ENCODE assay signal across 2 cellular contexts in the genomic region with DNA sequence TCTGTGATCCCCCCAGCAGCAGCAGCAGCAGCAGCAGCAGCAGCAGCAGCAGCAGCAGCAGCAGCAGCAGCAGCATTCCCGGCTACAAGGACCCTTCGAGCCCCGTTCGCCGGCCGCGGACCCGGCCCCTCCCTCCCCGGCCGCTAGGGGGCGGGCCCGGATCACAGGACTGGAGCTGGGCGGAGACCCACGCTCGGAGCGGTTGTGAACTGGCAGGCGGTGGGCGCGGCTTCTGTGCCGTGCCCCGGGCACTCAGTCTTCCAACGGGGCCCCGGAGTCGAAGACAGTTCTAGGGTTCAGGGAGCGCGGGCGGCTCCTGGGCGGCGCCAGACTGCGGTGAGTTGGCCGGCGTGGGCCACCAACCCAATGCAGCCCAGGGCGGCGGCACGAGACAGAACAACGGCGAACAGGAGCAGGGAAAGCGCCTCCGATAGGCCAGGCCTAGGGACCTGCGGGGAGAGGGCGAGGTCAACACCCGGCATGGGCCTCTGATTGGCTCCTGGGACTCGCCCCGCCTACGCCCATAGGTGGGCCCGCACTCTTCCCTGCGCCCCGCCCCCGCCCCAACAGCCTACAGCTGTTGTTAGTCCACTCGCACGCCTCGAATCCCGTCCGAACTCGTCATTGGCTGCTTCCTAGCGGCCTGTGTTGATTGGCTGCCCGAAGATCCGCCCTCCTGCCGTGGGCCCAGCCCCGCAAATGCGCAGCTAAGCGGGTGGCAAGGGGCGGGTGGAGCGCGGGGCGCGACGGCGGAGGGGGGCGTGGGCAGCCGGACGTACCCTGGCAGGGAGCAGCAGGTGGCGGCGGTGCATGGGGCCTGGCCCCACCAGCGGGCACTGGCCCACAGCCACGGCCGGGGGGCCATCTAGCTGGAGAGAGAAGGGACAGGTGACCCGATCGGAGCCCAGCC.
TF ChIP-seq lines count a peak whose summit lies in the region.

No MANE protein-coding gene starts in this region.

TF ChIP-seq in A549, 52 proteins besides CTCF, POLR2A, EP300 and RAD21 (continued from another document and continues in another):
- TF ChIP-seq, protein P1, sequence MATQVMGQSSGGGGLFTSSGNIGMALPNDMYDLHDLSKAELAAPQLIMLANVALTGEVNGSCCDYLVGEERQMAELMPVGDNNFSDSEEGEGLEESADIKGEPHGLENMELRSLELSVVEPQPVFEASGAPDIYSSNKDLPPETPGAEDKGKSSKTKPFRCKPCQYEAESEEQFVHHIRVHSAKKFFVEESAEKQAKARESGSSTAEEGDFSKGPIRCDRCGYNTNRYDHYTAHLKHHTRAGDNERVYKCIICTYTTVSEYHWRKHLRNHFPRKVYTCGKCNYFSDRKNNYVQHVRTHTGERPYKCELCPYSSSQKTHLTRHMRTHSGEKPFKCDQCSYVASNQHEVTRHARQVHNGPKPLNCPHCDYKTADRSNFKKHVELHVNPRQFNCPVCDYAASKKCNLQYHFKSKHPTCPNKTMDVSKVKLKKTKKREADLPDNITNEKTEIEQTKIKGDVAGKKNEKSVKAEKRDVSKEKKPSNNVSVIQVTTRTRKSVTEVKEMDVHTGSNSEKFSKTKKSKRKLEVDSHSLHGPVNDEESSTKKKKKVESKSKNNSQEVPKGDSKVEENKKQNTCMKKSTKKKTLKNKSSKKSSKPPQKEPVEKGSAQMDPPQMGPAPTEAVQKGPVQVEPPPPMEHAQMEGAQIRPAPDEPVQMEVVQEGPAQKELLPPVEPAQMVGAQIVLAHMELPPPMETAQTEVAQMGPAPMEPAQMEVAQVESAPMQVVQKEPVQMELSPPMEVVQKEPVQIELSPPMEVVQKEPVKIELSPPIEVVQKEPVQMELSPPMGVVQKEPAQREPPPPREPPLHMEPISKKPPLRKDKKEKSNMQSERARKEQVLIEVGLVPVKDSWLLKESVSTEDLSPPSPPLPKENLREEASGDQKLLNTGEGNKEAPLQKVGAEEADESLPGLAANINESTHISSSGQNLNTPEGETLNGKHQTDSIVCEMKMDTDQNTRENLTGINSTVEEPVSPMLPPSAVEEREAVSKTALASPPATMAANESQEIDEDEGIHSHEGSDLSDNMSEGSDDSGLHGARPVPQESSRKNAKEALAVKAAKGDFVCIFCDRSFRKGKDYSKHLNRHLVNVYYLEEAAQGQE (IDR thresholded peaks at IDR 0.05), result peak; percentile 40; the same call in 1 of the 2 replicates
- TF ChIP-seq RFX5 (IDR thresholded peaks at IDR 0.05) (peak; percentile 79), CHD2 (IDR thresholded peaks at IDR 0.05; ENCODE audit: low read length, partially characterized antibody) (no peak), ESRRA (IDR thresholded peaks at IDR 0.05; ENCODE audit: borderline replicate concordance, low read length) (no peak), JUN (IDR thresholded peaks at IDR 0.05) (peak; percentile 79 to 96), BHLHE40 (IDR thresholded peaks at IDR 0.05; ENCODE audit: low read depth, low read length) (peak; percentile 48), SREBF2 (IDR thresholded peaks at IDR 0.05) (no peak), KDM5A (IDR thresholded peaks at IDR 0.05) (0 out of 2 replicates have a peak, but pooled peaks have one; percentile 6), TP53 (CRISPR knock-in tag; IDR thresholded peaks at IDR 0.05) (peak; percentile 66; the same call in 1 of the 2 replicates), NR3C1 (IDR thresholded peaks at IDR 0.05) (no peak), ZNF302 (CRISPR knock-in tag; IDR thresholded peaks at IDR 0.05) (no peak), NFE2L2 (conservative IDR thresholded peaks at IDR 0.05; ENCODE audit: low read length) (no peak), GATA3 (IDR thresholded peaks at IDR 0.05; ENCODE audit: borderline replicate concordance) (no peak; the same call in none of the 2 replicates), TFCP2L1 (CRISPR knock-in tag; IDR thresholded peaks at IDR 0.05) (peak; percentile 92), CHD4 (IDR thresholded peaks at IDR 0.05; ENCODE audit: borderline replicate concordance) (no peak), KDM1A (IDR thresholded peaks at IDR 0.05; ENCODE audit: low read depth) (no peak), CBX8 (IDR thresholded peaks at IDR 0.05) (no peak)
- TF ChIP-seq, protein P2, sequence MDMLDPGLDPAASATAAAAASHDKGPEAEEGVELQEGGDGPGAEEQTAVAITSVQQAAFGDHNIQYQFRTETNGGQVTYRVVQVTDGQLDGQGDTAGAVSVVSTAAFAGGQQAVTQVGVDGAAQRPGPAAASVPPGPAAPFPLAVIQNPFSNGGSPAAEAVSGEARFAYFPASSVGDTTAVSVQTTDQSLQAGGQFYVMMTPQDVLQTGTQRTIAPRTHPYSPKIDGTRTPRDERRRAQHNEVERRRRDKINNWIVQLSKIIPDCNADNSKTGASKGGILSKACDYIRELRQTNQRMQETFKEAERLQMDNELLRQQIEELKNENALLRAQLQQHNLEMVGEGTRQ (IDR thresholded peaks at IDR 0.05), result peak; percentile 21; the same call in 1 of the 2 replicates
- TF ChIP-seq, protein P3, sequence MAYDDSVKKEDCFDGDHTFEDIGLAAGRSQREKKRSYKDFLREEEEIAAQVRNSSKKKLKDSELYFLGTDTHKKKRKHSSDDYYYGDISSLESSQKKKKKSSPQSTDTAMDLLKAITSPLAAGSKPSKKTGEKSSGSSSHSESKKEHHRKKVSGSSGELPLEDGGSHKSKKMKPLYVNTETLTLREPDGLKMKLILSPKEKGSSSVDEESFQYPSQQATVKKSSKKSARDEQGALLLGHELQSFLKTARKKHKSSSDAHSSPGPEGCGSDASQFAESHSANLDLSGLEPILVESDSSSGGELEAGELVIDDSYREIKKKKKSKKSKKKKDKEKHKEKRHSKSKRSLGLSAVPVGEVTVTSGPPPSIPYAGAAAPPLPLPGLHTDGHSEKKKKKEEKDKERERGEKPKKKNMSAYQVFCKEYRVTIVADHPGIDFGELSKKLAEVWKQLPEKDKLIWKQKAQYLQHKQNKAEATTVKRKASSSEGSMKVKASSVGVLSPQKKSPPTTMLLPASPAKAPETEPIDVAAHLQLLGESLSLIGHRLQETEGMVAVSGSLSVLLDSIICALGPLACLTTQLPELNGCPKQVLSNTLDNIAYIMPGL (CRISPR knock-in tag; IDR thresholded peaks at IDR 0.05; ENCODE audit: borderline replicate concordance), result peak; percentile 47; the same call in 1 of the 2 replicates
- TF ChIP-seq, protein P4, sequence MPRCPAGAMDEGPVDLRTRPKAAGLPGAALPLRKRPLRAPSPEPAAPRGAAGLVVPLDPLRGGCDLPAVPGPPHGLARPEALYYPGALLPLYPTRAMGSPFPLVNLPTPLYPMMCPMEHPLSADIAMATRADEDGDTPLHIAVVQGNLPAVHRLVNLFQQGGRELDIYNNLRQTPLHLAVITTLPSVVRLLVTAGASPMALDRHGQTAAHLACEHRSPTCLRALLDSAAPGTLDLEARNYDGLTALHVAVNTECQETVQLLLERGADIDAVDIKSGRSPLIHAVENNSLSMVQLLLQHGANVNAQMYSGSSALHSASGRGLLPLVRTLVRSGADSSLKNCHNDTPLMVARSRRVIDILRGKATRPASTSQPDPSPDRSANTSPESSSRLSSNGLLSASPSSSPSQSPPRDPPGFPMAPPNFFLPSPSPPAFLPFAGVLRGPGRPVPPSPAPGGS (IDR thresholded peaks at IDR 0.05), result peak; percentile 63; the same call in 1 of the 3 replicates
- TF ChIP-seq, protein P5, sequence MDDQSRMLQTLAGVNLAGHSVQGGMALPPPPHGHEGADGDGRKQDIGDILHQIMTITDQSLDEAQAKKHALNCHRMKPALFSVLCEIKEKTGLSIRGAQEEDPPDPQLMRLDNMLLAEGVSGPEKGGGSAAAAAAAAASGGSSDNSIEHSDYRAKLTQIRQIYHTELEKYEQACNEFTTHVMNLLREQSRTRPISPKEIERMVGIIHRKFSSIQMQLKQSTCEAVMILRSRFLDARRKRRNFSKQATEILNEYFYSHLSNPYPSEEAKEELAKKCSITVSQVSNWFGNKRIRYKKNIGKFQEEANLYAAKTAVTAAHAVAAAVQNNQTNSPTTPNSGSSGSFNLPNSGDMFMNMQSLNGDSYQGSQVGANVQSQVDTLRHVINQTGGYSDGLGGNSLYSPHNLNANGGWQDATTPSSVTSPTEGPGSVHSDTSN (IDR thresholded peaks at IDR 0.05), result peak; percentile 86

TF ChIP-seq in WTC11, 78 proteins besides CTCF, POLR2A, EP300 and RAD21 (continued from another document and continues in another):
- TF ChIP-seq, protein P6, sequence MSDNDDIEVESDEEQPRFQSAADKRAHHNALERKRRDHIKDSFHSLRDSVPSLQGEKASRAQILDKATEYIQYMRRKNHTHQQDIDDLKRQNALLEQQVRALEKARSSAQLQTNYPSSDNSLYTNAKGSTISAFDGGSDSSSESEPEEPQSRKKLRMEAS (CRISPR knock-in tag; IDR thresholded peaks at IDR 0.05), result peak; percentile 73
- no peak; the same call in 1 of the 2 replicates for TF ChIP-seq GABPB1 (CRISPR knock-in tag; IDR thresholded peaks at IDR 0.05)
- TF ChIP-seq, protein P7, sequence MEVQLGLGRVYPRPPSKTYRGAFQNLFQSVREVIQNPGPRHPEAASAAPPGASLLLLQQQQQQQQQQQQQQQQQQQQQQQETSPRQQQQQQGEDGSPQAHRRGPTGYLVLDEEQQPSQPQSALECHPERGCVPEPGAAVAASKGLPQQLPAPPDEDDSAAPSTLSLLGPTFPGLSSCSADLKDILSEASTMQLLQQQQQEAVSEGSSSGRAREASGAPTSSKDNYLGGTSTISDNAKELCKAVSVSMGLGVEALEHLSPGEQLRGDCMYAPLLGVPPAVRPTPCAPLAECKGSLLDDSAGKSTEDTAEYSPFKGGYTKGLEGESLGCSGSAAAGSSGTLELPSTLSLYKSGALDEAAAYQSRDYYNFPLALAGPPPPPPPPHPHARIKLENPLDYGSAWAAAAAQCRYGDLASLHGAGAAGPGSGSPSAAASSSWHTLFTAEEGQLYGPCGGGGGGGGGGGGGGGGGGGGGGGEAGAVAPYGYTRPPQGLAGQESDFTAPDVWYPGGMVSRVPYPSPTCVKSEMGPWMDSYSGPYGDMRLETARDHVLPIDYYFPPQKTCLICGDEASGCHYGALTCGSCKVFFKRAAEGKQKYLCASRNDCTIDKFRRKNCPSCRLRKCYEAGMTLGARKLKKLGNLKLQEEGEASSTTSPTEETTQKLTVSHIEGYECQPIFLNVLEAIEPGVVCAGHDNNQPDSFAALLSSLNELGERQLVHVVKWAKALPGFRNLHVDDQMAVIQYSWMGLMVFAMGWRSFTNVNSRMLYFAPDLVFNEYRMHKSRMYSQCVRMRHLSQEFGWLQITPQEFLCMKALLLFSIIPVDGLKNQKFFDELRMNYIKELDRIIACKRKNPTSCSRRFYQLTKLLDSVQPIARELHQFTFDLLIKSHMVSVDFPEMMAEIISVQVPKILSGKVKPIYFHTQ (CRISPR knock-in tag; IDR thresholded peaks at IDR 0.05), result no peak; the same call in 1 of the 2 replicates
- 0 out of 2 replicates have a peak, but pooled peaks have one; percentile 47 for TF ChIP-seq SMAD3 (CRISPR knock-in tag; IDR thresholded peaks at IDR 0.05; ENCODE audit: borderline replicate concordance)
- TF ChIP-seq ZNF416 (CRISPR knock-in tag; IDR thresholded peaks at IDR 0.05), result no peak
- TF ChIP-seq, protein P8, sequence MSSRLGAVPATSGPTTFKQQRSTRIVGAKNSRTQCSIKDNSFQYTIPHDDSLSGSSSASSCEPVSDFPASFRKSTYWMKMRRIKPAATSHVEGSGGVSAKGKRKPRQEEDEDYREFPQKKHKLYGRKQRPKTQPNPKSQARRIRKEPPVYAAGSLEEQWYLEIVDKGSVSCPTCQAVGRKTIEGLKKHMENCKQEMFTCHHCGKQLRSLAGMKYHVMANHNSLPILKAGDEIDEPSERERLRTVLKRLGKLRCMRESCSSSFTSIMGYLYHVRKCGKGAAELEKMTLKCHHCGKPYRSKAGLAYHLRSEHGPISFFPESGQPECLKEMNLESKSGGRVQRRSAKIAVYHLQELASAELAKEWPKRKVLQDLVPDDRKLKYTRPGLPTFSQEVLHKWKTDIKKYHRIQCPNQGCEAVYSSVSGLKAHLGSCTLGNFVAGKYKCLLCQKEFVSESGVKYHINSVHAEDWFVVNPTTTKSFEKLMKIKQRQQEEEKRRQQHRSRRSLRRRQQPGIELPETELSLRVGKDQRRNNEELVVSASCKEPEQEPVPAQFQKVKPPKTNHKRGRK (CRISPR knock-in tag; IDR thresholded peaks at IDR 0.05; ENCODE audit: borderline replicate concordance), result no peak
- TF ChIP-seq, protein P9, sequence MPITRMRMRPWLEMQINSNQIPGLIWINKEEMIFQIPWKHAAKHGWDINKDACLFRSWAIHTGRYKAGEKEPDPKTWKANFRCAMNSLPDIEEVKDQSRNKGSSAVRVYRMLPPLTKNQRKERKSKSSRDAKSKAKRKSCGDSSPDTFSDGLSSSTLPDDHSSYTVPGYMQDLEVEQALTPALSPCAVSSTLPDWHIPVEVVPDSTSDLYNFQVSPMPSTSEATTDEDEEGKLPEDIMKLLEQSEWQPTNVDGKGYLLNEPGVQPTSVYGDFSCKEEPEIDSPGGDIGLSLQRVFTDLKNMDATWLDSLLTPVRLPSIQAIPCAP (CRISPR knock-in tag; IDR thresholded peaks at IDR 0.05), result 0 out of 2 replicates have a peak, but pooled peaks have one; percentile 6
- no peak; the same call in 1 of the 2 replicates for TF ChIP-seq FOXP1 (CRISPR knock-in tag; IDR thresholded peaks at IDR 0.05; ENCODE audit: borderline replicate concordance)
- TF ChIP-seq CBFB (CRISPR knock-in tag; IDR thresholded peaks at IDR 0.05; ENCODE audit: low read depth), result peak; percentile 50; the same call in 1 of the 2 replicates
- 0 out of 2 replicates have a peak, but pooled peaks have one; percentile 14 for TF ChIP-seq MYBL2 (CRISPR knock-in tag; IDR thresholded peaks at IDR 0.05)
- TF ChIP-seq MXD4 (CRISPR knock-in tag; IDR thresholded peaks at IDR 0.05; ENCODE audit: borderline replicate concordance), result no peak
- TF ChIP-seq, protein P10, sequence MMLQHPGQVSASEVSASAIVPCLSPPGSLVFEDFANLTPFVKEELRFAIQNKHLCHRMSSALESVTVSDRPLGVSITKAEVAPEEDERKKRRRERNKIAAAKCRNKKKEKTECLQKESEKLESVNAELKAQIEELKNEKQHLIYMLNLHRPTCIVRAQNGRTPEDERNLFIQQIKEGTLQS (CRISPR knock-in tag; conservative IDR thresholded peaks at IDR 0.05), result no peak
- no peak for TF ChIP-seq RELA (CRISPR knock-in tag; IDR thresholded peaks at IDR 0.05; ENCODE audit: borderline replicate concordance)
- TF ChIP-seq, protein P3 (CRISPR knock-in tag; IDR thresholded peaks at IDR 0.05), result peak; percentile 52; the same call in 1 of the 2 replicates
- TF ChIP-seq JUN (CRISPR knock-in tag; IDR thresholded peaks at IDR 0.05), result no peak
- 0 out of 2 replicates have a peak, but pooled peaks have one; percentile 1 for TF ChIP-seq SMAD4 (CRISPR knock-in tag; IDR thresholded peaks at IDR 0.05)
- TF ChIP-seq NFATC4 (CRISPR knock-in tag; IDR thresholded peaks at IDR 0.05), result peak; percentile 84; the same call in 1 of the 2 replicates
- no peak for TF ChIP-seq TCF7 (CRISPR knock-in tag; IDR thresholded peaks at IDR 0.05; ENCODE audit: low read depth)
- TF ChIP-seq NR1H2 (CRISPR knock-in tag; IDR thresholded peaks at IDR 0.05), result no peak
